ENCODE assay signal across 8 cellular contexts in genomic region chr20:53829706-53830521, GRCh38.
DNase-seq lines count a peak whose midpoint lies in the region; ATAC-seq and TF ChIP-seq lines count a peak whose summit lies in the region.

No MANE protein-coding gene starts in this region.

- ATAC-seq in CD4-positive, alpha-beta T cell (ENCODE audit: poor library complexity), result peak; percentile 53
- ATAC-seq in GM21390 (IDR thresholded peaks at IDR 0.05; ENCODE audit: unreplicated experiment) (peak; percentile 33), HG02970 (IDR thresholded peaks at IDR 0.05; ENCODE audit: low FRiP score, unreplicated experiment) (no peak)

- peak overlapping the region; percentile 59 for H3K4me2 ChIP-seq in OCI-LY1 (ENCODE audit: low read length)

- H3K4me1 ChIP-seq in OCI-LY1 (ENCODE audit: insufficient read depth, low read length, severe bottlenecking), result peaks cover 68% of the 10 kb centered on the region

- H3K4me3 ChIP-seq in OCI-LY1 (ENCODE audit: low read depth, low read length, poor library complexity, severe bottlenecking) (peak overlapping the region; percentile 32), dorsolateral prefrontal cortex (peak overlapping the region in 22 of 59 donors; percentile 3 to 54 (median 38))

- no peaks in the 10 kb centered on the region for H3K79me2 ChIP-seq in OCI-LY1 (ENCODE audit: insufficient read depth, low read length)

- H3K27ac ChIP-seq in CD4-positive, alpha-beta T cell (ENCODE audit: low read depth, low read length), result peak overlapping the region; percentile 31
- H3K27ac ChIP-seq in OCI-LY1 (ENCODE audit: low read depth, low read length, poor library complexity, severe bottlenecking) (peak overlapping the region; percentile 88), dorsolateral prefrontal cortex (peak overlapping the region in 52 of 59 donors; percentile 4 to 84 (median 51))

- CTCF ChIA-PET in CD4-positive, alpha-beta T cell (lab: Charles Lee), result interaction anchor here (0.6 to 0.9 kb wide), 3 partner anchors 152 to 251 kb away, joined by 3 read pairs; no protein-coding TSS in a partner anchor

- H3K27me3 ChIP-seq in CD4-positive, alpha-beta T cell (ENCODE audit: control insufficient read depth, insufficient read depth, low read length), result no peaks in the 10 kb centered on the region
- H3K27me3 ChIP-seq in OCI-LY1 (ENCODE audit: insufficient read depth, low read length), result no peaks in the 10 kb centered on the region
- H3K27me3 ChIP-seq in dorsolateral prefrontal cortex, result peaks cover 0 to 4% (median 0%) of the 10 kb centered on the region in 45 donors

- H3K27me3 Mint-ChIP-seq in CD4-positive, alpha-beta T cell, result no peaks in the 10 kb centered on the region
- peaks cover 10% of the 10 kb centered on the region for H3K27me3 Mint-ChIP-seq in nephron progenitor cell (ENCODE audit: low read depth, poor library complexity)

- peak overlapping the region; percentile 72 for H3K4me3 Mint-ChIP-seq in CD4-positive, alpha-beta T cell
- H3K4me3 Mint-ChIP-seq in nephron progenitor cell, result no peak overlapping the region

- no peaks in the 10 kb centered on the region for H3K36me3 Mint-ChIP-seq in CD4-positive, alpha-beta T cell (ENCODE audit: low read depth)
- H3K36me3 Mint-ChIP-seq in nephron progenitor cell (ENCODE audit: low read depth), result no peaks in the 10 kb centered on the region

- intact Hi-C loops in CD4-positive, alpha-beta T cell (cut with DNase I, micrococcal nuclease), result loop anchor here (5.0 kb wide), 2 partner anchors 37 to 87 kb away; no protein-coding TSS in a partner anchor
- intact Hi-C loops in dorsolateral prefrontal cortex (cut with DNase I), result no loop called here

- POLR2A ChIA-PET in CD4-positive, alpha-beta T cell (lab: Charles Lee), result interaction anchor here (0.6 to 1.6 kb wide), 6 partner anchors 10 to 238 kb away, joined by 3 to 8 read pairs (median 4); no protein-coding TSS in a partner anchor

- H3K9me3 ChIP-seq in CD4-positive, alpha-beta T cell (ENCODE audit: control insufficient read depth, low read length), result no peaks in the 10 kb centered on the region
- H3K9me3 ChIP-seq in OCI-LY1 (ENCODE audit: low read length), result peaks cover 4% of the 10 kb centered on the region; the same call in 1 of the 2 replicates

- TF ChIP-seq CTCF in CD4-positive, alpha-beta T cell (IDR thresholded peaks at IDR 0.05), result no peak
- TF ChIP-seq CTCF in OCI-LY1 (IDR thresholded peaks at IDR 0.05; ENCODE audit: low read length) (no peak), dorsolateral prefrontal cortex (IDR thresholded peaks at IDR 0.05 in 54 of 56, conservative IDR thresholded peaks at IDR 0.05 in 2 of 56; ENCODE audit: low read depth in 1 of 56, partially characterized antibody in 56 of 56) (no peak), nephron progenitor cell (IDR thresholded peaks at IDR 0.05) (no peak)

- peaks cover 61% of the 10 kb centered on the region for H3K4me1 Mint-ChIP-seq in CD4-positive, alpha-beta T cell (ENCODE audit: low read depth)
- H3K4me1 Mint-ChIP-seq in nephron progenitor cell, result peaks cover 44% of the 10 kb centered on the region

- no peaks in the 10 kb centered on the region for H3K9me2 ChIP-seq in OCI-LY1 (ENCODE audit: low read depth, low read length)

- no peaks in the 10 kb centered on the region for H4K20me1 ChIP-seq in OCI-LY1 (ENCODE audit: insufficient read depth, low read length)

- peak overlapping the region; percentile 65 for H3K9ac ChIP-seq in OCI-LY1 (ENCODE audit: low read length)

- H3K9me3 Mint-ChIP-seq in CD4-positive, alpha-beta T cell, result no peaks in the 10 kb centered on the region
- H3K9me3 Mint-ChIP-seq in nephron progenitor cell, result peaks cover 4% of the 10 kb centered on the region

- H3K36me3 ChIP-seq in OCI-LY1 (ENCODE audit: insufficient read depth, low read length), result no peaks in the 10 kb centered on the region; the same call in 1 of the 2 replicates

- peak overlapping the region; percentile 98 for H2AFZ ChIP-seq in OCI-LY1 (ENCODE audit: low read length)

- DNase-seq in CD4-positive, alpha-beta T cell, result no peak
- no peak for DNase-seq in dorsolateral prefrontal cortex
- DNase-seq in nephron progenitor cell, result no peak
- no peak for DNase-seq in C1 segment of cervical spinal cord (lab: John Stamatoyannopoulos, UW)
- DNase-seq in NCI-H748 treated with DMSO at 0.1 percent for 48 hours (lab: John Stamatoyannopoulos, UW), result no peak

- H3F3A ChIP-seq in OCI-LY1 (ENCODE audit: insufficient read depth, low read length), result no peaks in the 10 kb centered on the region

- peak overlapping the region; percentile 70 for H3K27ac Mint-ChIP-seq in CD4-positive, alpha-beta T cell
- peak overlapping the region; percentile 95 for H3K27ac Mint-ChIP-seq in nephron progenitor cell

Comparison
In these comparisons a context has a peak if more than half of its experiments do, and no peak if none do; other contexts are left out.
1. H3K27ac ChIP-seq: peak in every context shown above with its lines; median percentile 88 in OCI-LY1; 51 in dorsolateral prefrontal cortex; 31 in CD4-positive, alpha-beta T cell.
2. intact Hi-C loops: an anchor here in CD4-positive, alpha-beta T cell (5.0 kb wide); none called in dorsolateral prefrontal cortex.